In genomic region chr11:110524227-110524626, GRCh38 we compare ENCODE assay signal across 12 cellular contexts.
DNase-seq lines count a peak whose midpoint lies in the region; ATAC-seq lines count a peak whose summit lies in the region.
"Had no signal": no experiment of that assay in that cellular context is flagged by ENCODE, and none has a peak within 500 bp of the region (broad histone marks: within the 10 kb centered on the region; RNA-seq: fewer than 3 reads in every experiment).

No MANE protein-coding gene starts in this region.

- H3K4me1 Mint-ChIP-seq in central memory CD8-positive, alpha-beta T cell, result peaks cover 74% of the 10 kb centered on the region

- ATAC-seq in HG02798 (IDR thresholded peaks at IDR 0.05; ENCODE audit: poor library complexity, unreplicated experiment) (peak; percentile 24), HG03439 (IDR thresholded peaks at IDR 0.05; ENCODE audit: unreplicated experiment) (no peak), GM18868 (IDR thresholded peaks at IDR 0.05; ENCODE audit: unreplicated experiment) (no peak)
- no peak for ATAC-seq in central memory CD8-positive, alpha-beta T cell (replicated peaks; ENCODE audit: extremely low read depth, poor library complexity, severe bottlenecking)

- no peaks in the 10 kb centered on the region for H3K27me3 Mint-ChIP-seq in central memory CD8-positive, alpha-beta T cell
- H3K27me3 Mint-ChIP-seq: activated naive CD4-positive, alpha-beta T cell treated with anti-CD3 and anti-CD28 coated beads, Interleukin-2, amount 50 U/mL, for 24 hours had no signal

- DNase-seq in Ammon's horn (ENCODE audit: low spot score) (peak; percentile 15), middle frontal gyrus (ENCODE audit: extremely low spot score, low spot score) (peak; percentile 2), pons (ENCODE audit: low spot score) (no peak)
- no peak for DNase-seq in central memory CD8-positive, alpha-beta T cell (ENCODE audit: low spot score in 2 of 2)
- no peak for DNase-seq in activated T-cell treated with anti-CD3 and anti-CD28 coated beads, Interleukin-2, amount 50 U/mL, for 1 hour
- DNase-seq: Calu3; effector CD4-positive, alpha-beta T cell; naive B cell had no signal

- H3K4me3 Mint-ChIP-seq in central memory CD8-positive, alpha-beta T cell, result peak overlapping the region; percentile 25
- H3K4me3 Mint-ChIP-seq: activated naive CD4-positive, alpha-beta T cell treated with anti-CD3 and anti-CD28 coated beads, Interleukin-2, amount 50 U/mL, for 24 hours; naive B cell had no signal

- no peaks in the 10 kb centered on the region for H3K36me3 Mint-ChIP-seq in central memory CD8-positive, alpha-beta T cell (ENCODE audit: insufficient read depth)
- H3K36me3 Mint-ChIP-seq: activated naive CD4-positive, alpha-beta T cell treated with anti-CD3 and anti-CD28 coated beads, Interleukin-2, amount 50 U/mL, for 24 hours had no signal

- H3K9me3 Mint-ChIP-seq in central memory CD8-positive, alpha-beta T cell, result no peaks in the 10 kb centered on the region

- H3K27ac Mint-ChIP-seq in central memory CD8-positive, alpha-beta T cell (ENCODE audit: low read depth), result peak overlapping the region; percentile 60
- H3K27ac Mint-ChIP-seq: activated naive CD4-positive, alpha-beta T cell treated with anti-CD3 and anti-CD28 coated beads, Interleukin-2, amount 50 U/mL, for 24 hours; naive B cell had no signal

Comparison
In these comparisons a context has a peak if more than half of its experiments do, and no peak if none do; other contexts are left out.
1. DNase-seq: peak in Ammon's horn (single experiment) and middle frontal gyrus (single experiment); none in central memory CD8-positive, alpha-beta T cell (0 of 2), pons (single experiment) and activated T-cell treated with anti-CD3 and anti-CD28 coated beads, Interleukin-2, amount 50 U/mL, for 1 hour (single experiment).